In the genomic region with DNA sequence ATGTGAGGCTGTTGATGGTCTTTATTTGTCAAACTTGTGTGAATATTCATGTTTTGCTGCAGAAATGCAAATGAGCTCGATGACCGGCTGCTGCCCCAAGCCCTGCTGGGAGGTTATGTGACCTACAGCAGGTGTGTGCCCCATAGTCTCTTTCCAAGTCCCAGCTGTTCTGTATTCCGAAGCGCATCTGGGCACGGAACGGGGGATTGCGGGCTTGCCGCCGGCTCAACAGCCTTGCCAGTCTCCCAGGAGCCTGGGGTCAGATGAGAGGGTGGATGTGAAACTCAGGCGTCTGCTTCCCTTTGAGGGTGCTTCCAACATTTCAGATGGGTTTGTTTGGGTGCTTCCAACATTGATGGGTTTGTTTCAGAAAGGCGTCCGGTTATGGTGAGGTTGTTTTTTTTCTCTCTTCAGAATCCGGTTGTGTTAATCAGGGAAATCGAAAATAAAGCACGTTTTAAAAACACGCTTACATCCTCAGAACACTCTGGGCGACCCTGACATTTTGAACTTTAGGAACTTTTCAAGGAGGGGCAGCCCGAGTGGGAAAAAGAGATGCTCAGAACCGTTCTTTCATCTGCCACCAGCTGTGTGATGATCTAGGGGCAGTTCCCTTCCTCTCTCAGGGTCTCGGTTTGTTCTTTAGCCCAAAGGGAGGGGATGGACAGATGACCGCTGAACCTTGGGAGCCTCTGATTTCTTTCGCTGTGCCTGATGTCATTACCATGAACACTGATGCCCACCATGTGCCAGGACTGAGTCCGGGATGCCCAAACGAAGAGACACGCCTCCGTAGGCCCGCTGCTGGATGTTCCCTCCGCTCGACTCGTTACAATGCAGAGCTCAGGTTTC, we compare ENCODE assay signal across 8 cellular contexts. TPM values are rescaled to one million over a fixed set of nuclear protein-coding genes. Genes with fewer than 3 reads are reported as not detected.
A peak's percentile ranks its signal among the peaks of the same experiment; 100 is the strongest.
DNase-seq lines count a peak whose midpoint lies in the region; ATAC-seq and TF ChIP-seq lines count a peak whose summit lies in the region.

No MANE protein-coding gene starts in this region.

- no peak for TF ChIP-seq CTCF in colonic mucosa (IDR thresholded peaks at IDR 0.05)
- TF ChIP-seq CTCF in neutrophil (IDR thresholded peaks at IDR 0.05): no peak

- H3K27me3 ChIP-seq in colonic mucosa (peaks cover 54% of the 10 kb centered on the region), neutrophil (peaks cover 100% of the 10 kb centered on the region)

- DNase-seq in DMS53 treated with DMSO at 0.1 percent for 48 hours (lab: John Stamatoyannopoulos, UW; ENCODE audit: unreplicated experiment) (peak; percentile 41), MV-4-11 (lab: John Stamatoyannopoulos, UW) (peak; percentile 33), colonic mucosa (no peak), NCI-H1092 treated with DMSO at 0.1 percent for 48 hours (lab: John Stamatoyannopoulos, UW) (no peak)

- H3K9me3 ChIP-seq in colonic mucosa (no peaks in the 10 kb centered on the region), neutrophil (no peaks in the 10 kb centered on the region)

- peak overlapping the region; percentile 26 to 33 for H3K9ac ChIP-seq in colonic mucosa (ENCODE audit: low read depth in 2 of 2, low read length in 2 of 2)

- H3K36me3 ChIP-seq in colonic mucosa (no peaks in the 10 kb centered on the region), neutrophil (no peaks in the 10 kb centered on the region)

- ATAC-seq in GM21576 (IDR thresholded peaks at IDR 0.05; ENCODE audit: unreplicated experiment) (no peak), GM21737 (IDR thresholded peaks at IDR 0.05; ENCODE audit: unreplicated experiment) (no peak), HG02798 (IDR thresholded peaks at IDR 0.05; ENCODE audit: poor library complexity, unreplicated experiment) (no peak)

- H3K27ac ChIP-seq in colonic mucosa: no peak overlapping the region
- H3K27ac ChIP-seq in neutrophil: no peak overlapping the region

- H3K4me1 ChIP-seq in colonic mucosa (peaks cover 22% of the 10 kb centered on the region), neutrophil (ENCODE audit: control insufficient read depth in 1 of 2, insufficient read depth in 1 of 2, low read depth in 1 of 2, low read length in 1 of 2) (peaks cover 42 to 56% of the 10 kb centered on the region in 2 experiments)

- intact Hi-C loops in colonic mucosa (cut with DNase I): loop anchor here (5.0 kb wide), 1 partner anchor 143 kb away; no protein-coding TSS in a partner anchor

- H3K4me3 ChIP-seq in colonic mucosa: peak overlapping the region; percentile 26
- peak overlapping the region; percentile 22 to 54 for H3K4me3 ChIP-seq in neutrophil (ENCODE audit: low read depth in 1 of 2, low read length in 1 of 2)

RNA-seq across cellular contexts. Expression of gene AMZ2, which starts 47.8 kb away (rescaled TPM):
- total RNA-seq in colonic mucosa: 10 to 100 TPM; 31.5 to 44.1 TPM

Comparison
In these comparisons a context has a peak if more than half of its experiments do, and no peak if none do; other contexts are left out.
1. DNase-seq: peak in DMS53 treated with DMSO at 0.1 percent for 48 hours (single experiment) and MV-4-11 (single experiment); none in colonic mucosa (single experiment) and NCI-H1092 treated with DMSO at 0.1 percent for 48 hours (single experiment).